8 cellular contexts compared by ENCODE assay signal in the genomic region with DNA sequence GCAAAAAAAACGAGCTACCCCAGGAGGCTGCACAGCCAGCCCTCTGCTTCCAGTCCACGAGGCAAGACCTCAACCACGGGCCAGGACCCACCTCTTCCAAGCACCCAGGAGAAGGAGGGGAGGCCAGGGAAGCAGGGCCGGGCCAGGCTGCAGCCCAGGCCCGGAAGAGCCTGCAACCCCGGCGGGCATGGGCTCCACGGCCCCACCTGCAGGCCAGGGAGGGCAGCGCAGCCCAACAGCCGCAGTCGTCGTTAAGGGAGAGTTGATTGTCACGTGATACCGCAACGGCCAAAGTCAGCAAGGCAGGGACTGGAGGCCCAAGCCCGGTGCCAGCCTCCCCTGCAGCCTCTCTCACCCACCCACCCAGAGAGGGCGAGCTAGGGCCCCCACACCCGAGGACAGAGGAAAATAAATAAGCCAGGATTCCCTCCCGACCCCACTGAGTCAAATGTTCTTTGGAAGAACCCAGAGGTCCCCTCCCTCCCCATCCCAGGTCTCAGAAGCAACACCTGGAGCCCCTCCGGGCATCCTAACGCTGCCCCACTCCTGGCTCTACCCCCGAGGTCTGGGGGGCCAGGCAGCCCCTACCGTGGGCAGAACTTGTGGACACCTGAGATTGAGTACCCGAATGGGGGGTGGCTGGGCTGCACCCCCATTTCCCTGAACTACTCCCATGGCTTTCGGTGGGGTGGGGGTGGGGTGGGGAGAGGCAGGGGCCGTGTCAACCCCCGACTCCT. TPM values are rescaled to one million over a fixed set of nuclear protein-coding genes. Genes with fewer than 3 reads are reported as not detected.
DNase-seq lines count a peak whose midpoint lies in the region; ATAC-seq and TF ChIP-seq lines count a peak whose summit lies in the region.

No MANE protein-coding gene starts in this region.

- H3K36me3 ChIP-seq in BLaER1 treated with 17β-estradiol and CSF1 and Interleukin-3, amounts not matched to agents 10 nM and 100 nM = peaks cover 0 to 17% (median 7%) of the 10 kb centered on the region in 11 experiments; a peak in 14 of 22 replicates
- peaks cover 0 to 7% of the 10 kb centered on the region in 2 experiments; a peak in 1 of 4 replicates for H3K36me3 ChIP-seq in HCT116 (ENCODE audit: control insufficient read depth in 1 of 2, insufficient read depth in 2 of 2, low read length in 2 of 2)

- H3K27me3 Mint-ChIP-seq in natural killer cell treated with Interleukin-12 subunit alpha and Interleukin-12 subunit beta and Interleukin-15 and Interleukin-18, amount 100 ng/mL, for 72 hours = no peaks in the 10 kb centered on the region

- peak overlapping the region; percentile 35 to 65 for H3K27ac Mint-ChIP-seq in natural killer cell treated with Interleukin-12 subunit alpha and Interleukin-12 subunit beta and Interleukin-15 and Interleukin-18, amount 100 ng/mL, for 72 hours

- peak overlapping the region; percentile 52 for H3K4me3 Mint-ChIP-seq in natural killer cell treated with Interleukin-12 subunit alpha and Interleukin-12 subunit beta and Interleukin-15 and Interleukin-18, amount 100 ng/mL, for 72 hours

- TF ChIP-seq POLR2A in HCT116 (IDR thresholded peaks at IDR 0.05; ENCODE audit: borderline replicate concordance, extremely low read depth, insufficient read depth, insufficient read length) = no peak
- TF ChIP-seq POLR2A in erythroblast (IDR thresholded peaks at IDR 0.05; ENCODE audit: low read length) = no peak

- H3K4me1 ChIP-seq in BLaER1 treated with 17β-estradiol and CSF1 and Interleukin-3, amounts not matched to agents 10 nM and 100 nM = peaks cover 69 to 93% (median 88%) of the 10 kb centered on the region in 10 experiments
- peaks cover 61 to 75% of the 10 kb centered on the region in 2 experiments for H3K4me1 ChIP-seq in HCT116 (ENCODE audit: control insufficient read depth in 1 of 2, insufficient read depth in 2 of 2, low read length in 2 of 2)

- H3K4me1 Mint-ChIP-seq in natural killer cell treated with Interleukin-12 subunit alpha and Interleukin-12 subunit beta and Interleukin-15 and Interleukin-18, amount 100 ng/mL, for 72 hours (ENCODE audit: low read depth in 2 of 2) = peaks cover 20 to 31% of the 10 kb centered on the region in 2 donors

- intact Hi-C loops in HCT116 (cut with micrococcal nuclease) = no loop called here

- H3K9me2 ChIP-seq in HCT116 (ENCODE audit: insufficient read depth) = no peaks in the 10 kb centered on the region

- peak overlapping the region in 8 of 10 experiments; percentile 21 to 100 (median 52); a peak in 11 of 20 replicates for H3K4me3 ChIP-seq in BLaER1 treated with 17β-estradiol and CSF1 and Interleukin-3, amounts not matched to agents 10 nM and 100 nM
- H3K4me3 ChIP-seq in HCT116 (replicated peaks in 1 of 2; ENCODE audit: low read depth in 1 of 2, low read length in 2 of 2) = peak overlapping the region; percentile 4 to 26; a peak in 1 of 4 replicates

- H3K9me3 ChIP-seq in BLaER1 treated with 17β-estradiol and CSF1 and Interleukin-3, amounts not matched to agents 10 nM and 100 nM (replicated peaks in 1 of 11) = no peaks in the 10 kb centered on the region
- H3K9me3 ChIP-seq in HCT116 (ENCODE audit: control insufficient read depth in 1 of 2, insufficient read depth in 1 of 2, low read depth in 1 of 2, low read length in 2 of 2) = no peaks in the 10 kb centered on the region

- H3K36me3 Mint-ChIP-seq in natural killer cell treated with Interleukin-12 subunit alpha and Interleukin-12 subunit beta and Interleukin-15 and Interleukin-18, amount 100 ng/mL, for 72 hours = no peaks in the 10 kb centered on the region

- peaks cover 9 to 95% (median 55%) of the 10 kb centered on the region in 11 experiments for H4K20me1 ChIP-seq in BLaER1 treated with 17β-estradiol and CSF1 and Interleukin-3, amounts not matched to agents 10 nM and 100 nM
- peaks cover 7% of the 10 kb centered on the region; the same call in 1 of the 2 replicates for H4K20me1 ChIP-seq in HCT116 (ENCODE audit: insufficient read depth)

- H3K27me3 ChIP-seq in BLaER1 treated with 17β-estradiol and CSF1 and Interleukin-3, amounts not matched to agents 10 nM and 100 nM = no peaks in the 10 kb centered on the region
- no peaks in the 10 kb centered on the region for H3K27me3 ChIP-seq in HCT116 (ENCODE audit: insufficient read depth, low read length)

- peak overlapping the region in 10 of 11 experiments; percentile 68 to 99 (median 96); a peak in 19 of 22 replicates for H3K27ac ChIP-seq in BLaER1 treated with 17β-estradiol and CSF1 and Interleukin-3, amounts not matched to agents 10 nM and 100 nM
- H3K27ac ChIP-seq in HCT116 (ENCODE audit: low read depth, low read length) = peak overlapping the region; percentile 88
- H3K27ac ChIP-seq in substantia nigra (ENCODE audit: low read depth, low read length, poor library complexity, severe bottlenecking) = no peak overlapping the region

- no peak overlapping the region for H2AFZ ChIP-seq in HCT116 (ENCODE audit: low read depth, low read length, poor library complexity, severe bottlenecking)

- H3K9ac ChIP-seq in BLaER1 treated with 17β-estradiol and CSF1 and Interleukin-3, amounts not matched to agents 10 nM and 100 nM = peak overlapping the region; percentile 59 to 98 (median 77)
- H3K9ac ChIP-seq in HCT116 (ENCODE audit: low read length) = peak overlapping the region; percentile 47

- peak in 2 of 3 experiments; percentile 83 to 98; a peak in 4 of 6 replicates for TF ChIP-seq CTCF in HCT116 (IDR thresholded peaks at IDR 0.05 in 2 of 3, conservative IDR thresholded peaks at IDR 0.05 in 1 of 3; ENCODE audit: borderline replicate concordance in 1 of 3, insufficient read depth in 1 of 3, low read depth in 2 of 3, low read length in 2 of 3)

- POLR2A ChIA-PET in HCT116 (lab: Charles Lee) = no interaction called here

- no peak for TF ChIP-seq RAD21 in HCT116 (IDR thresholded peaks at IDR 0.05; ENCODE audit: low read depth)

- no peaks in the 10 kb centered on the region for H3K9me3 Mint-ChIP-seq in natural killer cell treated with Interleukin-12 subunit alpha and Interleukin-12 subunit beta and Interleukin-15 and Interleukin-18, amount 100 ng/mL, for 72 hours

- ATAC-seq in HCT116 = peak; percentile 42
- ATAC-seq in natural killer cell treated with Interleukin-12 subunit alpha and Interleukin-12 subunit beta and Interleukin-15 and Interleukin-18, amount 100 ng/mL, for 72 hours = peak; percentile 58

- H3K79me2 ChIP-seq in HCT116 (ENCODE audit: insufficient read depth, low read length) = peaks cover 74% of the 10 kb centered on the region

- RAD21 ChIA-PET in HCT116 (lab: Charles Lee; ENCODE audit: low non-redundant PET in 1 of 2, low total read pairs in 2 of 2, uncharacterized antibody in 2 of 2, unreplicated experiment in 2 of 2) = interaction anchor here in 1 of 2 experiments (0.6 kb wide), 1 partner anchor 81 kb away, joined by 4 read pairs; no protein-coding TSS in a partner anchor

- CTCF ChIA-PET in HCT116 (lab: Charles Lee) = interaction anchor here (0.7 kb wide), 1 partner anchor 8 kb away, joined by 3 read pairs; no protein-coding TSS in a partner anchor

- H3K4me2 ChIP-seq in BLaER1 treated with 17β-estradiol and CSF1 and Interleukin-3, amounts not matched to agents 10 nM and 100 nM = peak overlapping the region; percentile 98 to 100 (median 99)
- peak overlapping the region; percentile 83 for H3K4me2 ChIP-seq in HCT116 (ENCODE audit: low read length)

- TSS peak; percentile 69 for BruUV-seq in HCT116 (replicated peaks; lab: Mats Ljungman, UMichigan)

- DNase-seq in HCT116 (ENCODE audit: low read depth, low spot score) (peak; percentile 68), OCI-M1 (lab: John Stamatoyannopoulos, UW) (peak; percentile 94), activated T-cell treated with anti-CD3 and anti-CD28 coated beads for 4 hours (peak; percentile 65), erythroblast (lab: John Stamatoyannopoulos, UW) (peak; percentile 93 to 95), substantia nigra (lab: John Stamatoyannopoulos, UW) (peak in 35 of 49 donors; percentile 10 to 79 (median 44)), NCI-H345 (lab: John Stamatoyannopoulos, UW) (no peak)
- peak; percentile 90 for DNase-seq in natural killer cell treated with Interleukin-12 subunit alpha and Interleukin-12 subunit beta and Interleukin-15 and Interleukin-18, amount 100 ng/mL, for 72 hours (ENCODE audit: low spot score)

TF ChIP-seq in HCT116, 20 proteins besides CTCF, POLR2A, EP300 and RAD21:
- TF ChIP-seq POLR2AphosphoS5 (IDR thresholded peaks at IDR 0.05; ENCODE audit: low read depth, low read length) (0 out of 2 replicates have a peak, but pooled peaks have one; percentile 14), JUND (IDR thresholded peaks at IDR 0.05) (no peak)

RNA-seq across cellular contexts. Expression of gene REXO1, which starts 5.2 kb away (rescaled TPM):
- 52.2 TPM for total RNA-seq in HCT116 (2021; ENCODE audit: unreplicated experiment)
- polyA plus RNA-seq in HCT116 (2012) = 37.4 and 54.0 TPM in 2 replicates
- 100 to 1,000 TPM in 1 of 2 donors, 10 to 100 TPM in 1; 69.1 to 103 TPM for total RNA-seq in natural killer cell treated with Interleukin-12 subunit alpha and Interleukin-12 subunit beta and Interleukin-15 and Interleukin-18, amount 100 ng/mL, for 72 hours

RNA-seq across cellular contexts. Expression of gene KLF16, which starts 9.9 kb away (rescaled TPM):
- 64.3 TPM for total RNA-seq in HCT116 (2021; ENCODE audit: unreplicated experiment)
- 29.9 and 33.0 TPM in 2 replicates for polyA plus RNA-seq in HCT116 (2012)
- total RNA-seq in natural killer cell treated with Interleukin-12 subunit alpha and Interleukin-12 subunit beta and Interleukin-15 and Interleukin-18, amount 100 ng/mL, for 72 hours = 10 to 100 TPM; 18.0 to 49.8 TPM

RNA-seq across cellular contexts. Expression of gene ABHD17A, which starts 31.8 kb away (rescaled TPM):
- 68.2 TPM for total RNA-seq in HCT116 (2021; ENCODE audit: unreplicated experiment)
- polyA plus RNA-seq in HCT116 (2012) = 39.6 and 42.3 TPM in 2 replicates
- 100 to 1,000 TPM; 127 to 132 TPM for total RNA-seq in natural killer cell treated with Interleukin-12 subunit alpha and Interleukin-12 subunit beta and Interleukin-15 and Interleukin-18, amount 100 ng/mL, for 72 hours

RNA-seq across cellular contexts. Expression of gene ATP8B3, which starts 41.4 kb away (rescaled TPM):
- 17.0 TPM for total RNA-seq in HCT116 (2021; ENCODE audit: unreplicated experiment)
- 15.6 and 16.5 TPM in 2 replicates for polyA plus RNA-seq in HCT116 (2012)
- total RNA-seq in natural killer cell treated with Interleukin-12 subunit alpha and Interleukin-12 subunit beta and Interleukin-15 and Interleukin-18, amount 100 ng/mL, for 72 hours = 1 to 10 TPM; 2.3 to 2.8 TPM

RNA-seq across cellular contexts. Expression of gene ADAT3, which starts 51.7 kb away (rescaled TPM):
- 15.9 TPM for total RNA-seq in HCT116 (2021; ENCODE audit: unreplicated experiment)
- 6.2 and 7.5 TPM in 2 replicates for polyA plus RNA-seq in HCT116 (2012)
- 10 to 100 TPM in 1 of 2 donors, 1 to 10 TPM in 1; 7.5 to 13.3 TPM for total RNA-seq in natural killer cell treated with Interleukin-12 subunit alpha and Interleukin-12 subunit beta and Interleukin-15 and Interleukin-18, amount 100 ng/mL, for 72 hours
